13 cellular contexts compared by ENCODE assay signal in the genomic region with DNA sequence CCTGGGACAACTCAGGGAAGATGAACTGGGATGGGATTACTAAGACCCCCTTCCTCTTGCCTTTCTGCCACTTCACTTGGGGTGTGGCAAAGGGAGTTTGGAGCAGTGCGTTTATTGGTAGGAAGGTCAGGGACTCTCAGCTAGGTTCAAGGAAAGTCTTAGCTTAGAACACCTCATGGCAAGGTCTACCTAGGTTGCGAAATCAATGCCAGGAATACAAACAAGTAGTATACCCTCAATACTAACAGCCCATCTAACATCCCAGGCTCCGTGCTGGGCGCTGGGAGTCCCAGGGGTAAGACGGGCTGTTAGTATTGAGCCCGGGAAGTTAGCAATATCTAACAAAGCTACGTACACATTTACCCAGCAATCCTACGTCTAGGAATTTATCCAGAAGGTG. TPM values are rescaled to one million over a fixed set of nuclear protein-coding genes. Genes with fewer than 3 reads are reported as not detected.
DNase-seq lines count a peak whose midpoint lies in the region; ATAC-seq and TF ChIP-seq lines count a peak whose summit lies in the region.
"Had no signal": no experiment of that assay in that cellular context is flagged by ENCODE, and none has a peak within 500 bp of the region (broad histone marks: within the 10 kb centered on the region; RNA-seq: fewer than 3 reads in every experiment).

No MANE protein-coding gene starts in this region.

- peak overlapping the region; percentile 86 for H3K4me3 Mint-ChIP-seq in activated naive CD8-positive, alpha-beta T cell treated with anti-CD3 and anti-CD28 coated beads, Interleukin-2, amount 50 U/mL, for 24 hours
- H3K4me3 Mint-ChIP-seq in type B pancreatic cell = peak overlapping the region; percentile 99

- DNase-seq in breast epithelium (ENCODE audit: low spot score in 2 of 2) (no peak), mammary epithelial cell (no peak), mesenchymal stem cell (no peak), type B pancreatic cell (ENCODE audit: extremely low spot score, unreplicated experiment) (no peak), sciatic nerve (ENCODE audit: low spot score) (no peak), SIG-M5 treated with dmso at 0.1 percent for 504 hours (lab: John Stamatoyannopoulos, UW; ENCODE audit: unreplicated experiment) (no peak)
- no peak for DNase-seq in activated naive CD8-positive, alpha-beta T cell treated with anti-CD3 and anti-CD28 coated beads, Interleukin-2, amount 50 U/mL, for 24 hours
- DNase-seq: NCI-H82; stimulated activated CD4-positive, alpha-beta T cell treated with anti-CD3 and anti-CD28 coated beads, Interleukin-1b, Interleukin-23, amount 100 ng/mL, for 48 hours; stimulated activated naive CD4-positive, alpha-beta T cell treated with Interleukin-2 at 50 U/mL for 16 hours had no signal

- H2BK5ac ChIP-seq in mesenchymal stem cell (ENCODE audit: low read depth, low read length, poor library complexity, severe bottlenecking) = no peak overlapping the region

- H3K4me3 ChIP-seq in breast epithelium = no peak overlapping the region
- no peak overlapping the region for H3K4me3 ChIP-seq in mammary epithelial cell (replicated peaks in 1 of 3; ENCODE audit: insufficient read depth in 1 of 3, low read depth in 2 of 3, low read length in 3 of 3)
- peak overlapping the region in 1 of 2 experiments; percentile 87 for H3K4me3 ChIP-seq in mesenchymal stem cell (ENCODE audit: insufficient read depth in 1 of 2, low read depth in 1 of 2, low read length in 2 of 2)

- H3K27ac ChIP-seq in breast epithelium (peak overlapping the region; percentile 45 to 62), mammary epithelial cell (ENCODE audit: insufficient read depth, low read depth, low read length) (no peak overlapping the region), mesenchymal stem cell (ENCODE audit: low read length, poor library complexity, severe bottlenecking) (no peak overlapping the region)
- H3K27ac ChIP-seq: C4-2B, neutrophil had no signal

- no peaks in the 10 kb centered on the region for H3K27me3 Mint-ChIP-seq in activated naive CD8-positive, alpha-beta T cell treated with anti-CD3 and anti-CD28 coated beads, Interleukin-2, amount 50 U/mL, for 24 hours
- no peaks in the 10 kb centered on the region for H3K27me3 Mint-ChIP-seq in type B pancreatic cell

- H3K23ac ChIP-seq in mesenchymal stem cell (ENCODE audit: low read length in 2 of 2) = no peak overlapping the region

- ATAC-seq in activated naive CD8-positive, alpha-beta T cell treated with anti-CD3 and anti-CD28 coated beads, Interleukin-2, amount 50 U/mL, for 24 hours = no peak
- ATAC-seq in GM21576 (IDR thresholded peaks at IDR 0.05; ENCODE audit: unreplicated experiment) (no peak), sciatic nerve (no peak)

- H3K36me3 ChIP-seq in breast epithelium = no peaks in the 10 kb centered on the region
- no peaks in the 10 kb centered on the region for H3K36me3 ChIP-seq in mammary epithelial cell (ENCODE audit: insufficient read depth, low read length)
- H3K36me3 ChIP-seq in mesenchymal stem cell (ENCODE audit: control insufficient read depth in 1 of 2, insufficient read depth in 2 of 2, low read depth in 1 of 2, low read length in 2 of 2) = peaks cover 6 to 37% of the 10 kb centered on the region in 2 experiments

- no peak overlapping the region for H4K8ac ChIP-seq in mesenchymal stem cell (ENCODE audit: low read length)

- H3K9ac ChIP-seq in mammary epithelial cell (ENCODE audit: insufficient read depth, low read length) (no peak overlapping the region), mesenchymal stem cell (ENCODE audit: low read length) (peak overlapping the region; percentile 97)

- H3K4me2 ChIP-seq in mammary epithelial cell (ENCODE audit: insufficient read depth, low read depth, low read length) (no peak overlapping the region), mesenchymal stem cell (ENCODE audit: low read length, poor library complexity, severe bottlenecking) (no peak overlapping the region)

- H2AFZ ChIP-seq in mammary epithelial cell (ENCODE audit: low read depth, low read length) (no peak overlapping the region), mesenchymal stem cell (ENCODE audit: low read depth, low read length) (no peak overlapping the region)

- H2AK5ac ChIP-seq in mesenchymal stem cell (ENCODE audit: low read length, severe bottlenecking) = no peak overlapping the region

- H2BK12ac ChIP-seq in mesenchymal stem cell (ENCODE audit: low read length in 2 of 2) = no peak overlapping the region

- peaks cover 66% of the 10 kb centered on the region for H3K4me1 Mint-ChIP-seq in activated naive CD8-positive, alpha-beta T cell treated with anti-CD3 and anti-CD28 coated beads, Interleukin-2, amount 50 U/mL, for 24 hours
- peaks cover 34% of the 10 kb centered on the region for H3K4me1 Mint-ChIP-seq in type B pancreatic cell (ENCODE audit: unreplicated experiment)

- H3K27ac Mint-ChIP-seq in activated naive CD8-positive, alpha-beta T cell treated with anti-CD3 and anti-CD28 coated beads, Interleukin-2, amount 50 U/mL, for 24 hours = peak overlapping the region; percentile 75
- H3K27ac Mint-ChIP-seq in type B pancreatic cell = peak overlapping the region; percentile 29

- no TSS peak for BruUV-seq in mammary epithelial cell (replicated peaks; lab: Mats Ljungman, UMichigan)

- no peaks in the 10 kb centered on the region for H4K20me1 ChIP-seq in mammary epithelial cell (ENCODE audit: insufficient read depth, low read length)

- H3K14ac ChIP-seq in mesenchymal stem cell (ENCODE audit: low read length in 2 of 2) = no peak overlapping the region

- H3K18ac ChIP-seq in mesenchymal stem cell (ENCODE audit: low read depth in 1 of 2, low read length in 2 of 2) = no peak overlapping the region

- TF ChIP-seq POLR2A in breast epithelium (IDR thresholded peaks at IDR 0.05) = no peak

- dilution Hi-C loops in mammary epithelial cell (cut with HindIII; ENCODE audit: low sequenced_read_pairs) = no loop called here

- TF ChIP-seq CTCF in breast epithelium (IDR thresholded peaks at IDR 0.05) = no peak
- TF ChIP-seq CTCF in mammary epithelial cell (conservative IDR thresholded peaks at IDR 0.05 in 1 of 2, IDR thresholded peaks at IDR 0.05 in 1 of 2; ENCODE audit: extremely low read depth in 1 of 2, insufficient read depth in 1 of 2, low read depth in 1 of 2, low read length in 2 of 2) = no peak
- TF ChIP-seq CTCF in type B pancreatic cell (conservative IDR thresholded peaks at IDR 0.05) = no peak

- H3K9me3 ChIP-seq in breast epithelium = no peaks in the 10 kb centered on the region
- no peaks in the 10 kb centered on the region for H3K9me3 ChIP-seq in mammary epithelial cell (replicated peaks; ENCODE audit: insufficient read depth, low read length)
- no peaks in the 10 kb centered on the region for H3K9me3 ChIP-seq in mesenchymal stem cell (ENCODE audit: control insufficient read depth, low read length)
- H3K9me3 ChIP-seq: neutrophil had no signal

- 81% methylated on average over 8 of the region's 8 CpGs for WGBS in mammary epithelial cell (ENCODE audit: low coverage, missing lambda C conversion rate)
- WGBS in mesenchymal stem cell = 98% methylated on average over 6 of the region's 8 CpGs

- in situ Hi-C loops in mammary epithelial cell (cut with MboI; ENCODE audit: low sequenced_read_pairs in 2 of 2) = no loop called here

- peaks cover 0 to 4% of the 10 kb centered on the region in 2 donors for H3K4me1 ChIP-seq in breast epithelium
- H3K4me1 ChIP-seq in mammary epithelial cell (ENCODE audit: insufficient read depth, low read length) = peaks cover 48% of the 10 kb centered on the region
- peaks cover 13% of the 10 kb centered on the region for H3K4me1 ChIP-seq in mesenchymal stem cell (ENCODE audit: control insufficient read depth, insufficient read depth, low read depth, low read length)

- no peak overlapping the region for H2BK120ac ChIP-seq in mesenchymal stem cell (ENCODE audit: low read depth, low read length)

- H2BK15ac ChIP-seq in mesenchymal stem cell (ENCODE audit: low read depth, poor library complexity, severe bottlenecking) = no peak overlapping the region

- no peaks in the 10 kb centered on the region for H3K9me3 Mint-ChIP-seq in activated naive CD8-positive, alpha-beta T cell treated with anti-CD3 and anti-CD28 coated beads, Interleukin-2, amount 50 U/mL, for 24 hours
- H3K9me3 Mint-ChIP-seq in type B pancreatic cell = no peaks in the 10 kb centered on the region

- H3K79me1 ChIP-seq in mesenchymal stem cell (replicated peaks; ENCODE audit: low read length, poor library complexity, severe bottlenecking) = peaks cover 15% of the 10 kb centered on the region

- intact Hi-C loops in breast epithelium (cut with DNase I; ENCODE audit: low total_unique reads) = no loop called here
- intact Hi-C loops in mammary epithelial cell (cut with micrococcal nuclease) = no loop called here
- intact Hi-C loops in sciatic nerve (cut with DNase I) = no loop called here

- H3K27me3 ChIP-seq in breast epithelium (no peaks in the 10 kb centered on the region), mammary epithelial cell (ENCODE audit: insufficient read depth, low read length) (no peaks in the 10 kb centered on the region), mesenchymal stem cell (ENCODE audit: control insufficient read depth in 1 of 2, insufficient read depth in 1 of 2, low read length in 2 of 2) (no peaks in the 10 kb centered on the region)
- H3K27me3 ChIP-seq: neutrophil had no signal

- no peak overlapping the region for H3K4ac ChIP-seq in mesenchymal stem cell (ENCODE audit: low read depth in 1 of 2, low read length in 2 of 2)

- CTCF ChIA-PET in mammary epithelial cell (lab: Charles Lee; ENCODE audit: low non-redundant PET) = no interaction called here

- H3K36me3 Mint-ChIP-seq in activated naive CD8-positive, alpha-beta T cell treated with anti-CD3 and anti-CD28 coated beads, Interleukin-2, amount 50 U/mL, for 24 hours (ENCODE audit: low read depth) = peaks cover 9% of the 10 kb centered on the region
- peaks cover 19% of the 10 kb centered on the region for H3K36me3 Mint-ChIP-seq in type B pancreatic cell

- H4K91ac ChIP-seq in mesenchymal stem cell (ENCODE audit: low read length) = no peak overlapping the region

- peaks cover 88% of the 10 kb centered on the region for H3K79me2 ChIP-seq in mammary epithelial cell (ENCODE audit: insufficient read depth, low read length)

RNA-seq across cellular contexts. Expression of a gene that starts 4.7 kb away (rescaled TPM):
- 10 to 100 TPM; 55.7 to 97.1 (median 59.1) TPM for total RNA-seq in breast epithelium
- 10 to 100 TPM; 70.5 to 91.1 TPM for total RNA-seq in mammary epithelial cell
- polyA plus RNA-seq in mammary epithelial cell = 67.7 TPM
- 229 TPM for polyA minus RNA-seq in mammary epithelial cell
- polyA plus RNA-seq in mesenchymal stem cell (2013, experiment 1 of 2) = 58.0 TPM
- polyA plus RNA-seq in mesenchymal stem cell (2013, experiment 2 of 2) = 58.7 TPM
- total RNA-seq in type B pancreatic cell (ENCODE audit: low replicate concordance) = 89.6 and 91.6 TPM in 2 replicates
- 107 TPM for total RNA-seq in sciatic nerve

Comparison
In these comparisons a context has a peak if more than half of its experiments do, and no peak if none do; other contexts are left out.
1. H3K27ac ChIP-seq: peak in breast epithelium (2 of 2); none in mammary epithelial cell (single experiment) and mesenchymal stem cell (single experiment).